16 cellular contexts compared by ENCODE assay signal in the genomic region with DNA sequence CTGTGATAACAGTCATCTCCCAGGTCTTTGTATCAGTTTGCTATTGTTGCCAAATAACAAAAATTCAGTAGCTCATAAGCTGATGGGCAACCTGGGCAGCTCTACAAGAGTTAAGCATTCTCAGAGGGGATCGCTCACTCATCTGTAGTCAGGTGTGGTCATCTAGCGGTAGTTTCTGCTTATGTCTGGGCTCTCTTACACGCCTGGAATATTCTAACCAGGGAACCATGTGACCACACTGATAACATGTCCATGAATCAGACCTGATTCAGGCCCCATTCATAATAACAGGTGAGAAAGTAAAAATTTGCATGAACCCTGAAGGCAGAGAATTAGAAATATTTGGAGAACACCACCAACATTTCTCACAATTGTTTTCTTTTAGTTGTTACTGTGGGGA.
DNase-seq lines count a peak whose midpoint lies in the region; ATAC-seq and TF ChIP-seq lines count a peak whose summit lies in the region.
"Had no signal": no experiment of that assay in that cellular context is flagged by ENCODE, and none has a peak within 500 bp of the region (broad histone marks: within the 10 kb centered on the region; RNA-seq: fewer than 3 reads in every experiment).

No MANE protein-coding gene starts in this region.

- H3K4me1 ChIP-seq in RWPE2 (ENCODE audit: insufficient read depth, poor library complexity, severe bottlenecking), result no peaks in the 10 kb centered on the region

- no peaks in the 10 kb centered on the region for H3K36me3 ChIP-seq in RWPE2 (ENCODE audit: low read depth)

- H3K4me3 ChIP-seq in RWPE2 (ENCODE audit: severe bottlenecking) (no peak overlapping the region), epithelial cell of esophagus (ENCODE audit: low read length) (no peak overlapping the region)
- H3K4me3 ChIP-seq: GM23338 had no signal

- DNase-seq in HPDE6-E6E7 (ENCODE audit: extremely low spot score), result peak; percentile 25
- DNase-seq in RWPE2 (ENCODE audit: low spot score), result no peak
- DNase-seq in epithelial cell of esophagus (ENCODE audit: low read depth), result peak; percentile 32
- no peak for DNase-seq in GM20000 (ENCODE audit: low spot score)
- DNase-seq: C1 segment of cervical spinal cord; Calu3; CD4-positive, alpha-beta memory T cell; COR-L47; DMS53; DMS79 treated with DMSO at 0.1 percent for 48 hours; GF-D8; H9 had no signal

- H3K27ac ChIP-seq in RWPE2 (ENCODE audit: poor library complexity, severe bottlenecking), result no peak overlapping the region

- ATAC-seq in RWPE2 (ENCODE audit: low read depth) (peak; percentile 65; the same call in 2 of the 3 replicates), HG02588 (IDR thresholded peaks at IDR 0.05; ENCODE audit: unreplicated experiment) (no peak), GM19023 (IDR thresholded peaks at IDR 0.05; ENCODE audit: unreplicated experiment) (no peak)
- ATAC-seq: GM23338, HCT116 had no signal

- TF ChIP-seq CTCF in RWPE2 (IDR thresholded peaks at IDR 0.05; ENCODE audit: poor library complexity, severe bottlenecking) (no peak), epithelial cell of esophagus (IDR thresholded peaks at IDR 0.05; ENCODE audit: insufficient read depth, low read depth, low read length, missing control alignments) (no peak), GM20000 (IDR thresholded peaks at IDR 0.05; ENCODE audit: extremely low read depth, missing control alignments) (no peak)

- H3K9me3 ChIP-seq in RWPE2 (ENCODE audit: severe bottlenecking), result no peaks in the 10 kb centered on the region

- H3K27me3 ChIP-seq in RWPE2 (ENCODE audit: insufficient read depth, poor library complexity, severe bottlenecking), result no peaks in the 10 kb centered on the region

Comparison
In these comparisons a context has a peak if more than half of its experiments do, and no peak if none do; other contexts are left out.
1. DNase-seq: peak in HPDE6-E6E7 (single experiment) and epithelial cell of esophagus (single experiment); none in RWPE2 (single experiment) and GM20000 (single experiment).